Comparison of ENCODE assay signal across 14 cellular contexts in genomic region chr11:70736937-70737640, GRCh38.
A peak's percentile ranks its signal among the peaks of the same experiment; 100 is the strongest.
DNase-seq lines count a peak whose midpoint lies in the region; ATAC-seq and TF ChIP-seq lines count a peak whose summit lies in the region.
"Had no signal": no experiment of that assay in that cellular context is flagged by ENCODE, and none has a peak within 500 bp of the region (broad histone marks: within the 10 kb centered on the region; RNA-seq: fewer than 3 reads in every experiment).

No MANE protein-coding gene starts in this region.

- POLR2A ChIA-PET in WTC11 (lab: Charles Lee), result no interaction called here

- no peak overlapping the region for H3K4me3 ChIP-seq in upper lobe of right lung
- H3K4me3 ChIP-seq: A549, GM12878 had no signal

- intact Hi-C loops in CD14-positive monocyte (cut with micrococcal nuclease), result no loop called here
- intact Hi-C loops in upper lobe of right lung (cut with DNase I), result no loop called here

- H3K36me3 ChIP-seq in upper lobe of right lung, result no peaks in the 10 kb centered on the region

- no peak overlapping the region for H3K27ac Mint-ChIP-seq in CD14-positive monocyte
- H3K27ac Mint-ChIP-seq in WTC11, result no peak overlapping the region
- H3K27ac Mint-ChIP-seq in neural crest cell (ENCODE audit: unreplicated experiment), result peak overlapping the region; percentile 59
- H3K27ac Mint-ChIP-seq: CD4-positive, alpha-beta memory T cell; HFFc6 had no signal

- DNase-seq in CD14-positive monocyte (ENCODE audit: low spot score) (peak; percentile 36), WTC11 (ENCODE audit: low spot score) (peak; percentile 5), neural crest cell (ENCODE audit: low read depth, low spot score) (no peak), upper lobe of right lung (peak; percentile 54), GOT3 (lab: John Stamatoyannopoulos, UW) (no peak)
- DNase-seq in effector CD8-positive, alpha-beta T cell (lab: John Stamatoyannopoulos, UW), result no peak
- DNase-seq: CD4-positive, alpha-beta memory T cell; DMS79; HCEC 1CT; HFFc6 had no signal

- no peaks in the 10 kb centered on the region for H3K9me3 ChIP-seq in upper lobe of right lung
- H3K9me3 ChIP-seq: A549 had no signal

- no peak overlapping the region for H3K27ac ChIP-seq in upper lobe of right lung
- H3K27ac ChIP-seq: A549 had no signal

- no peaks in the 10 kb centered on the region for H3K36me3 Mint-ChIP-seq in CD14-positive monocyte
- no peaks in the 10 kb centered on the region for H3K36me3 Mint-ChIP-seq in WTC11
- H3K36me3 Mint-ChIP-seq in neural crest cell (ENCODE audit: low read depth), result no peaks in the 10 kb centered on the region
- H3K36me3 Mint-ChIP-seq: CD4-positive, alpha-beta memory T cell had no signal

- TF ChIP-seq CTCF in CD14-positive monocyte (IDR thresholded peaks at IDR 0.05), result no peak
- no peak for TF ChIP-seq CTCF in WTC11 (IDR thresholded peaks at IDR 0.05)
- TF ChIP-seq CTCF in neural crest cell (conservative IDR thresholded peaks at IDR 0.05), result no peak
- no peak for TF ChIP-seq CTCF in upper lobe of right lung (IDR thresholded peaks at IDR 0.05)

- H3K4me1 Mint-ChIP-seq in CD14-positive monocyte (no peaks in the 10 kb centered on the region), WTC11 (peaks cover 20% of the 10 kb centered on the region), neural crest cell (peaks cover 16% of the 10 kb centered on the region)

- peaks cover 2 to 5% (median 3%) of the 10 kb centered on the region in 3 donors for H3K27me3 Mint-ChIP-seq in CD14-positive monocyte (ENCODE audit: low read depth in 3 of 3)
- no peaks in the 10 kb centered on the region; the same call in 1 of the 2 replicates for H3K27me3 Mint-ChIP-seq in WTC11 (ENCODE audit: low read depth)
- peaks cover 3% of the 10 kb centered on the region for H3K27me3 Mint-ChIP-seq in neural crest cell (ENCODE audit: low read depth)

- H3K4me3 Mint-ChIP-seq in CD14-positive monocyte (no peak overlapping the region), WTC11 (no peak overlapping the region), neural crest cell (no peak overlapping the region)
- H3K4me3 Mint-ChIP-seq: CD4-positive, alpha-beta memory T cell; HFFc6 had no signal

- peaks cover 0 to 2% (median 0%) of the 10 kb centered on the region in 7 donors for H3K9me3 Mint-ChIP-seq in CD14-positive monocyte
- no peaks in the 10 kb centered on the region for H3K9me3 Mint-ChIP-seq in WTC11
- no peaks in the 10 kb centered on the region for H3K9me3 Mint-ChIP-seq in neural crest cell
- H3K9me3 Mint-ChIP-seq: CD4-positive, alpha-beta memory T cell had no signal

- H3K27me3 ChIP-seq in upper lobe of right lung, result no peaks in the 10 kb centered on the region

- CTCF ChIA-PET in WTC11 (lab: Charles Lee), result no interaction called here

- no peak for ATAC-seq in WTC11
- no peak for ATAC-seq in upper lobe of right lung
- no peak for ATAC-seq in GM19395 (IDR thresholded peaks at IDR 0.05; ENCODE audit: unreplicated experiment)
- ATAC-seq: A549, GM12878, HepG2 had no signal

- H3K4me1 ChIP-seq in upper lobe of right lung, result no peaks in the 10 kb centered on the region
- H3K4me1 ChIP-seq: A549 had no signal

TF ChIP-seq in WTC11, 78 proteins besides CTCF, POLR2A, EP300 and RAD21:
- TF ChIP-seq ZNF138 (CRISPR knock-in tag; conservative IDR thresholded peaks at IDR 0.05) (no peak), NR3C1 (CRISPR knock-in tag; conservative IDR thresholded peaks at IDR 0.05; ENCODE audit: low read depth) (no peak), ZNF121 (CRISPR knock-in tag; IDR thresholded peaks at IDR 0.05) (no peak), ZNF263 (CRISPR knock-in tag; IDR thresholded peaks at IDR 0.05; ENCODE audit: low read depth) (no peak), ZMAT4 (CRISPR knock-in tag; IDR thresholded peaks at IDR 0.05) (no peak), FOXP1 (CRISPR knock-in tag; IDR thresholded peaks at IDR 0.05; ENCODE audit: borderline replicate concordance) (no peak), AR (CRISPR knock-in tag; IDR thresholded peaks at IDR 0.05) (no peak), JAZF1 (CRISPR knock-in tag; IDR thresholded peaks at IDR 0.05) (no peak), ZNF219 (CRISPR knock-in tag; IDR thresholded peaks at IDR 0.05; ENCODE audit: borderline replicate concordance) (no peak), JUN (CRISPR knock-in tag; IDR thresholded peaks at IDR 0.05) (no peak), ARID4B (CRISPR knock-in tag; IDR thresholded peaks at IDR 0.05; ENCODE audit: borderline replicate concordance) (no peak), SMAD3 (CRISPR knock-in tag; IDR thresholded peaks at IDR 0.05; ENCODE audit: borderline replicate concordance) (no peak), ZNF423 (CRISPR knock-in tag; IDR thresholded peaks at IDR 0.05) (no peak), ZNF281 (CRISPR knock-in tag; IDR thresholded peaks at IDR 0.05) (no peak)
TF ChIP-seq in WTC11: peak in this region for 0.

Comparison
In these comparisons a context has a peak if more than half of its experiments do, and no peak if none do; other contexts are left out.
1. DNase-seq: peak in CD14-positive monocyte (single experiment), WTC11 (single experiment) and upper lobe of right lung (single experiment); none in neural crest cell (single experiment), effector CD8-positive, alpha-beta T cell (single experiment) and GOT3 (single experiment).